26 cellular contexts compared by ENCODE assay signal in the genomic region with DNA sequence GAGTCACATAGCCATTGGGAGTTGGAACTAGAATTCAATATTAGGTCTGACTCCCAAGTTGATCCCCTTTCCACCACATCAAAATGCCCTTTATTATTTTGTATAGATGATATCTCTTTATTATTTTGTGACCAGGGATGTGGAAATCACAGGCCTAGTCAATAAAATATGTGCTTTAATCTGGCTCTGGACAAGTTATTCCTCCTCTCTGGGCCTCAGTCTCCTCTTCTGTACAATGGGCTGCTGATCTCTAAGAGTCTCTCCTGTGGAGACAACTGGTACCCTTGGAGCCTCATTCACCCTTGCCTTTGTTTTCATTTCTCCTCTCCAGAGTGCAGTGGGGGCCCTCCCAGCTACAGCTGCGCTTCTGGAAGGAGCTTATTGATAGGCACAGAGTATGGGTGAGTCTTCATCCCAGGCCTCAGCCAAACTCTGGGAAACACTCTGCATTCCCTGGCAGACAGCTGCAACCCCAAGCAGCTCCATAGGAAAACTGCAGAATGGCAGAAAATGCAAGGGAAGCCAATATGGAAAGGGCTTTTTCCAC. TPM values are rescaled to one million over a fixed set of nuclear protein-coding genes. Genes with fewer than 3 reads are reported as not detected.
A peak's percentile ranks its signal among the peaks of the same experiment; 100 is the strongest.
DNase-seq lines count a peak whose midpoint lies in the region; ATAC-seq, FAIRE-seq and TF ChIP-seq lines count a peak whose summit lies in the region.
"Had no signal": no experiment of that assay in that cellular context is flagged by ENCODE, and none has a peak within 500 bp of the region (broad histone marks: within the 10 kb centered on the region; RNA-seq: fewer than 3 reads in every experiment).

No MANE protein-coding gene starts in this region.

- TF ChIP-seq RAD21 in K562 (CRISPR knock-in tag; conservative IDR thresholded peaks at IDR 0.05 in 1 of 2, IDR thresholded peaks at IDR 0.05 in 1 of 2) = no peak

- in situ Hi-C loops in K562 (cut with MboI) = no loop called here

- 0% methylated on average over 1 of the region's 1 CpG for WGBS in K562 (ENCODE audit: insufficient coverage, low coverage, missing lambda C conversion rate)
- 83 to 100% methylated on average over 1 of the region's 1 CpG for WGBS in endodermal cell (ENCODE audit: insufficient coverage in 1 of 2, insufficient read length in 1 of 2), 2 experiments
- WGBS in spleen, 5 donors = 65 to 93% (median 84%) methylated on average over 1 of the region's 1 CpG
- 83 to 90% methylated on average over 1 of the region's 1 CpG for WGBS in heart right ventricle, 2 donors

- no peak for FAIRE-seq in K562 (lab: Jason Lieb, UNC)
- FAIRE-seq: A549, D721Med, GM12878, GM19239 had no signal

- H3K4me3 Mint-ChIP-seq in endodermal cell = no peak overlapping the region
- no peak overlapping the region for H3K4me3 Mint-ChIP-seq in T-helper 2 cell treated with Interferon-gamma antibody and Interleukin-4, amounts not matched to agents 5 μg/mL and 100 μg/mL, for 36 hours
- H3K4me3 Mint-ChIP-seq: CD14-positive monocyte; CD4-positive, alpha-beta T cell; GM23338; H9 had no signal

- H3K9me3 ChIP-seq in K562 (replicated peaks; ENCODE audit: control insufficient read depth, insufficient read depth, low read depth, low read length) (no peaks in the 10 kb centered on the region), endodermal cell (ENCODE audit: control insufficient read depth, low read length) (no peaks in the 10 kb centered on the region), neuron (ENCODE audit: low read length) (no peaks in the 10 kb centered on the region), spleen (no peaks in the 10 kb centered on the region), heart right ventricle (no peaks in the 10 kb centered on the region), vagina (no peaks in the 10 kb centered on the region)
- H3K9me3 ChIP-seq: A549; BE2C; BLaER1 treated with 17β-estradiol and CSF1 and Interleukin-3, amounts not matched to agents 10 nM and 100 nM had no signal

- H3K9ac ChIP-seq in K562 (ENCODE audit: insufficient read depth in 1 of 2, low read depth in 2 of 2, low read length in 2 of 2) (no peak overlapping the region), endodermal cell (ENCODE audit: extremely low read depth, low read length, poor library complexity, severe bottlenecking) (no peak overlapping the region)
- H3K9ac ChIP-seq: BLaER1 treated with 17β-estradiol and CSF1 and Interleukin-3, amounts not matched to agents 10 nM and 100 nM had no signal

- no peak for TF ChIP-seq EP300 in K562 (IDR thresholded peaks at IDR 0.05; ENCODE audit: low read length)

- H3K4me3 ChIP-seq in K562 (no peak overlapping the region), endodermal cell (ENCODE audit: low read length) (no peak overlapping the region), neuron (ENCODE audit: low read length) (no peak overlapping the region), spleen (no peak overlapping the region), heart right ventricle (no peak overlapping the region), vagina (no peak overlapping the region)
- H3K4me3 ChIP-seq: A549; BLaER1 treated with 17β-estradiol and CSF1 and Interleukin-3, amounts not matched to agents 10 nM and 100 nM; GM12878; GM23338 had no signal

- H4K20me1 ChIP-seq in K562 (replicated peaks; ENCODE audit: control insufficient read depth, insufficient read depth, low read length) = peaks cover 9% of the 10 kb centered on the region

- peaks cover 11% of the 10 kb centered on the region for H3K4me1 Mint-ChIP-seq in endodermal cell
- peaks cover 4% of the 10 kb centered on the region for H3K4me1 Mint-ChIP-seq in T-helper 2 cell treated with Interferon-gamma antibody and Interleukin-4, amounts not matched to agents 5 μg/mL and 100 μg/mL, for 36 hours (ENCODE audit: low read depth)

- intact Hi-C loops in K562 (cut with micrococcal nuclease) = no loop called here
- intact Hi-C loops in spleen (cut with DNase I; ENCODE audit: low total_unique reads) = loop anchor here (10.0 kb wide), 1 partner anchor 115 kb away; no protein-coding TSS in a partner anchor
- intact Hi-C loops in heart right ventricle (cut with DNase I) = loop anchor here in 3 of 10 donors (5.0 to 10.0 kb wide), 2 partner anchors 127 to 1985 kb away; partner anchors contain the start of genes PMM2 (in 3 of the 3) and TMEM186 (in 3 of the 3)
- intact Hi-C loops in vagina (cut with DNase I) = no loop called here

- no peaks in the 10 kb centered on the region for H3K36me3 ChIP-seq in K562 (ENCODE audit: control insufficient read depth, insufficient read depth, low read length)
- H3K36me3 ChIP-seq in endodermal cell (ENCODE audit: control insufficient read depth, insufficient read depth, low read length) = no peaks in the 10 kb centered on the region
- no peaks in the 10 kb centered on the region for H3K36me3 ChIP-seq in neuron (ENCODE audit: insufficient read depth, low read length)
- peaks cover 0 to 34% (median 16%) of the 10 kb centered on the region in 6 donors for H3K36me3 ChIP-seq in spleen
- peaks cover 0 to 21% (median 0%) of the 10 kb centered on the region in 9 donors for H3K36me3 ChIP-seq in heart right ventricle
- H3K36me3 ChIP-seq in vagina = no peaks in the 10 kb centered on the region
- H3K36me3 ChIP-seq: BE2C had no signal

- H3K27me3 ChIP-seq in K562 (ENCODE audit: control insufficient read depth in 2 of 2, insufficient read depth in 2 of 2, low read length in 2 of 2) (peaks cover under 1 to 2% of the 10 kb centered on the region in 2 experiments; a peak in 2 of 5 replicates), endodermal cell (ENCODE audit: control insufficient read depth, insufficient read depth, low read length, poor library complexity, severe bottlenecking) (peaks cover 5% of the 10 kb centered on the region), neuron (ENCODE audit: insufficient read depth, low read length) (no peaks in the 10 kb centered on the region), spleen (replicated peaks in 1 of 7) (no peaks in the 10 kb centered on the region), heart right ventricle (no peaks in the 10 kb centered on the region), vagina (no peaks in the 10 kb centered on the region)
- H3K27me3 ChIP-seq: BE2C; BLaER1 treated with 17β-estradiol and CSF1 and Interleukin-3, amounts not matched to agents 10 nM and 100 nM had no signal

- no peak overlapping the region for H3K27ac ChIP-seq in K562 (ENCODE audit: extremely low read depth, low read depth, low read length)
- peak overlapping the region; percentile 0 for H3K27ac ChIP-seq in endodermal cell (ENCODE audit: low read depth, low read length)
- H3K27ac ChIP-seq in spleen = no peak overlapping the region
- no peak overlapping the region for H3K27ac ChIP-seq in heart right ventricle
- no peak overlapping the region for H3K27ac ChIP-seq in vagina
- H3K27ac ChIP-seq: A549; BLaER1 treated with 17β-estradiol and CSF1 and Interleukin-3, amounts not matched to agents 10 nM and 100 nM had no signal

- H3K79me2 ChIP-seq in K562 (ENCODE audit: control insufficient read depth, insufficient read depth, low read length) = no peaks in the 10 kb centered on the region

- peaks cover 20% of the 10 kb centered on the region for H3K27me3 Mint-ChIP-seq in endodermal cell (ENCODE audit: insufficient read depth)
- peaks cover 1% of the 10 kb centered on the region for H3K27me3 Mint-ChIP-seq in T-helper 2 cell treated with Interferon-gamma antibody and Interleukin-4, amounts not matched to agents 5 μg/mL and 100 μg/mL, for 36 hours (ENCODE audit: low read depth)
- H3K27me3 Mint-ChIP-seq: CD4-positive, alpha-beta T cell; CD8-positive, alpha-beta memory T cell had no signal

- H3K9me3 Mint-ChIP-seq in endodermal cell = no peaks in the 10 kb centered on the region
- H3K9me3 Mint-ChIP-seq in T-helper 2 cell treated with Interferon-gamma antibody and Interleukin-4, amounts not matched to agents 5 μg/mL and 100 μg/mL, for 36 hours = no peaks in the 10 kb centered on the region
- H3K9me3 Mint-ChIP-seq: CD4-positive, alpha-beta T cell; CD8-positive, alpha-beta memory T cell; GM23338; H9 had no signal

- H3K27ac Mint-ChIP-seq in endodermal cell = no peak overlapping the region
- no peak overlapping the region for H3K27ac Mint-ChIP-seq in T-helper 2 cell treated with Interferon-gamma antibody and Interleukin-4, amounts not matched to agents 5 μg/mL and 100 μg/mL, for 36 hours
- H3K27ac Mint-ChIP-seq: CD14-positive monocyte; CD4-positive, alpha-beta T cell; GM23338; H9 had no signal

- DNase-seq in K562 (ENCODE audit: extremely low read depth in 1 of 4, low spot score in 3 of 4) (no peak), endodermal cell (no peak), spleen (peak; percentile 7), heart right ventricle (no peak), vagina (ENCODE audit: extremely low spot score in 2 of 2) (no peak)
- no peak for DNase-seq in T-helper 2 cell treated with Interferon-gamma antibody and Interleukin-4, amounts not matched to agents 5 μg/mL and 100 μg/mL, for 36 hours (ENCODE audit: low spot score)
- DNase-seq: 8988T; ACHN; AML-193; BE2C; CD4-positive, alpha-beta T cell; CD8-positive, alpha-beta memory T cell; DMS 273 treated with DMSO at 0.1 percent for 48 hours; DMS79; EL; GDM1; H9 had no signal

- no peak for ATAC-seq in K562
- ATAC-seq in heart right ventricle = no peak
- ATAC-seq: A549, GM12878, GM23338, HCT116 had no signal

- CTCF ChIA-PET in K562 (lab: Yijun Ruan, JAX; ENCODE audit: low intra/inter-chr PET ratio) = no interaction called here

- TF ChIP-seq CTCF in K562 (IDR thresholded peaks at IDR 0.05 in 2 of 3, conservative IDR thresholded peaks at IDR 0.05 in 1 of 3; ENCODE audit: insufficient read depth in 2 of 3, low read depth in 1 of 3, low read length in 3 of 3) = no peak
- no peak for TF ChIP-seq CTCF in endodermal cell (conservative IDR thresholded peaks at IDR 0.05)
- TF ChIP-seq CTCF in spleen (IDR thresholded peaks at IDR 0.05 in 8 of 11, conservative IDR thresholded peaks at IDR 0.05 in 3 of 11) = no peak
- no peak for TF ChIP-seq CTCF in heart right ventricle (IDR thresholded peaks at IDR 0.05)
- no peak for TF ChIP-seq CTCF in vagina (IDR thresholded peaks at IDR 0.05)

- H3K4me2 ChIP-seq in K562 (ENCODE audit: insufficient read depth, low read length) = no peak overlapping the region
- H3K4me2 ChIP-seq: A549; BLaER1 treated with 17β-estradiol and CSF1 and Interleukin-3, amounts not matched to agents 10 nM and 100 nM; GM23338 had no signal

- H2AFZ ChIP-seq in K562 (ENCODE audit: low read depth, low read length) = no peak overlapping the region
- peak overlapping the region; percentile 35 for H2AFZ ChIP-seq in neuron (ENCODE audit: low read depth, low read length)
- H2AFZ ChIP-seq: GM23338 had no signal

- POLR2A ChIA-PET in K562 (lab: Yijun Ruan, JAX) = interaction anchor here (0.8 kb wide), 1 partner anchor 13 kb away, joined by 4 read pairs; no protein-coding TSS in a partner anchor

- H3K4me1 ChIP-seq in K562 (replicated peaks in 1 of 2; ENCODE audit: control insufficient read depth in 2 of 2, insufficient read depth in 2 of 2, low read length in 2 of 2) = peaks cover 0 to 12% of the 10 kb centered on the region in 2 experiments; a peak in 4 of 5 replicates
- H3K4me1 ChIP-seq in endodermal cell (ENCODE audit: control insufficient read depth, insufficient read depth, low read length) = no peaks in the 10 kb centered on the region
- H3K4me1 ChIP-seq in neuron (ENCODE audit: insufficient read depth, low read length) = peaks cover 24% of the 10 kb centered on the region
- H3K4me1 ChIP-seq in spleen = peaks cover 0 to 16% (median 12%) of the 10 kb centered on the region in 6 donors
- H3K4me1 ChIP-seq in heart right ventricle = peaks cover 3 to 12% (median 6%) of the 10 kb centered on the region in 9 donors
- H3K4me1 ChIP-seq in vagina = peaks cover 6% of the 10 kb centered on the region

- TF ChIP-seq POLR2A in K562 (conservative IDR thresholded peaks at IDR 0.05) (no peak), spleen (IDR thresholded peaks at IDR 0.05) (no peak), vagina (IDR thresholded peaks at IDR 0.05) (no peak)

- BruUV-seq in K562 (replicated peaks; lab: Mats Ljungman, UMichigan) = no TSS peak

- H3K36me3 Mint-ChIP-seq in endodermal cell (ENCODE audit: low read depth) = no peaks in the 10 kb centered on the region
- H3K36me3 Mint-ChIP-seq in T-helper 2 cell treated with Interferon-gamma antibody and Interleukin-4, amounts not matched to agents 5 μg/mL and 100 μg/mL, for 36 hours (ENCODE audit: low read depth) = peaks cover 3% of the 10 kb centered on the region

- no peaks in the 10 kb centered on the region for H3K9me1 ChIP-seq in K562 (ENCODE audit: control insufficient read depth, insufficient read depth, low read length)

RNA-seq across cellular contexts. Expression of gene ABAT, which starts 4.3 kb away (rescaled TPM):
- total RNA-seq in K562 (2011; cell fraction: chromatin; rRNA removed; ENCODE audit: low replicate concordance) = 1.5 and 2.6 TPM in 2 replicates
- total RNA-seq in K562 (2011; cell fraction: nucleolus; rRNA removed) = 0.92 and 1.2 TPM in 2 replicates
- 1.0 and 2.2 TPM in 2 replicates for total RNA-seq in K562 (2011; cell fraction: nucleoplasm; rRNA removed)
- 0.05 TPM in 1 of 2 replicates, not detected in the other for total RNA-seq in K562 (2014; rRNA removed)
- total RNA-seq in K562 (2014; rRNA removed; fragmentation: Illumina TruSeq; extraction: Trizol) = 0.06 and 0.11 TPM in 2 replicates
- total RNA-seq in K562 (2015; rRNA removed; fragmentation: Illumina TruSeq; extraction: Trizol) = 0.08 and 0.18 TPM in 2 replicates
- total RNA-seq in K562 (2021) = 0.31 and 0.49 TPM in 2 replicates
- 0.18 and 0.45 TPM in 2 replicates for polyA plus RNA-seq in K562 (2011; rRNA removed)
- 0.21 and 0.27 TPM in 2 replicates for polyA plus RNA-seq in K562 (2011; cell fraction: cytosol; rRNA removed)
- polyA plus RNA-seq in K562 (2011; cell fraction: nucleus; rRNA removed) = 0.36 and 0.88 TPM in 2 replicates
- polyA plus RNA-seq in K562 (2012) = 0.13 and 0.47 TPM in 2 replicates
- polyA plus RNA-seq in K562 (2014; fragmentation: Illumina TruSeq; extraction: Trizol) = 0.10 TPM in 1 of 2 replicates, not detected in the other
- polyA plus RNA-seq in K562 (2014; fragmentation: Nextera tagmentation; extraction: Ambion mirVana) = under 1 TPM; 0.01 to 0.04 TPM
- 0.07 and 0.20 TPM in 2 replicates for polyA plus RNA-seq in K562 (2014; rRNA removed)
- 0.72 TPM in 1 of 2 replicates, not detected in the other for polyA minus RNA-seq in K562 (2011; rRNA and poly(A)+ RNA removed)
- not detected in 2 replicates for polyA minus RNA-seq in K562 (2011; cell fraction: cytosol; rRNA and poly(A)+ RNA removed)
- 0.13 and 0.67 TPM in 2 replicates for polyA minus RNA-seq in K562 (2011; cell fraction: nucleus; rRNA and poly(A)+ RNA removed)
- total RNA-seq in endodermal cell = 10 to 100 TPM in 1 of 2 donors, 1 to 10 TPM in 1; 9.7 to 13.6 TPM
- polyA plus RNA-seq in endodermal cell (2013, experiment 1 of 2) = 64.2 TPM
- polyA plus RNA-seq in endodermal cell (2013, experiment 2 of 2) = 65.0 TPM
- total RNA-seq in spleen = 10 to 100 TPM in 2 of 7 donors, 1 to 10 TPM in 5; 6.2 to 13.5 (median 9.0) TPM
- 1 to 10 TPM; 3.9 to 6.2 (median 5.1) TPM for polyA plus RNA-seq in spleen
- total RNA-seq in heart right ventricle = 10 to 100 TPM in 7 of 10 donors, 1 to 10 TPM in 3; 3.7 to 35.9 (median 17.7) TPM
- polyA plus RNA-seq in heart right ventricle = 10 to 100 TPM in 1 of 2 donors, 1 to 10 TPM in 1; 2.2 to 10.3 TPM
- 3.9 TPM for total RNA-seq in vagina

RNA-seq across cellular contexts. Expression of gene METTL22, which starts 48.6 kb away (rescaled TPM):
- 203 and 313 TPM in 2 replicates for total RNA-seq in K562 (2011; cell fraction: chromatin; rRNA removed; ENCODE audit: low replicate concordance)
- 169 and 173 TPM in 2 replicates for total RNA-seq in K562 (2011; cell fraction: nucleolus; rRNA removed)
- 165 and 179 TPM in 2 replicates for total RNA-seq in K562 (2011; cell fraction: nucleoplasm; rRNA removed)
- total RNA-seq in K562 (2014; rRNA removed) = 12.6 and 20.0 TPM in 2 replicates
- 11.5 and 14.7 TPM in 2 replicates for total RNA-seq in K562 (2014; rRNA removed; fragmentation: Illumina TruSeq; extraction: Trizol)
- total RNA-seq in K562 (2015; rRNA removed; fragmentation: Illumina TruSeq; extraction: Trizol) = 16.5 and 18.5 TPM in 2 replicates
- total RNA-seq in K562 (2021) = 20.6 and 26.3 TPM in 2 replicates
- 33.2 and 45.8 TPM in 2 replicates for polyA plus RNA-seq in K562 (2011; rRNA removed)
- 36.0 and 51.2 TPM in 2 replicates for polyA plus RNA-seq in K562 (2011; cell fraction: cytosol; rRNA removed)
- 219 and 305 TPM in 2 replicates for polyA plus RNA-seq in K562 (2011; cell fraction: nucleus; rRNA removed)
- polyA plus RNA-seq in K562 (2012) = 14.2 and 22.5 TPM in 2 replicates
- 21.2 and 22.6 TPM in 2 replicates for polyA plus RNA-seq in K562 (2014; fragmentation: Illumina TruSeq; extraction: Trizol)
- polyA plus RNA-seq in K562 (2014; fragmentation: Nextera tagmentation; extraction: Ambion mirVana) = 10 to 100 TPM in 1 of 2 experiments, 1 to 10 TPM in 1; 6.9 to 12.1 TPM
- polyA plus RNA-seq in K562 (2014; rRNA removed) = 26.0 and 28.8 TPM in 2 replicates
- polyA minus RNA-seq in K562 (2011; rRNA and poly(A)+ RNA removed) = 49.2 and 53.8 TPM in 2 replicates
- 26.8 and 31.0 TPM in 2 replicates for polyA minus RNA-seq in K562 (2011; cell fraction: cytosol; rRNA and poly(A)+ RNA removed)
- 59.0 and 95.2 TPM in 2 replicates for polyA minus RNA-seq in K562 (2011; cell fraction: nucleus; rRNA and poly(A)+ RNA removed)
- total RNA-seq in endodermal cell = 10 to 100 TPM; 55.1 to 70.5 TPM
- 48.4 TPM for polyA plus RNA-seq in endodermal cell (2013, experiment 1 of 2)
- 40.6 TPM for polyA plus RNA-seq in endodermal cell (2013, experiment 2 of 2)
- total RNA-seq in spleen = 10 to 100 TPM; 35.7 to 58.8 (median 47.5) TPM
- 10 to 100 TPM; 14.8 to 23.7 (median 22.2) TPM for polyA plus RNA-seq in spleen
- 10 to 100 TPM; 23.5 to 36.4 (median 32.9) TPM for total RNA-seq in heart right ventricle
- polyA plus RNA-seq in heart right ventricle = 10 to 100 TPM; 53.3 to 64.5 TPM
- total RNA-seq in vagina = 40.0 TPM
